In the genomic region with DNA sequence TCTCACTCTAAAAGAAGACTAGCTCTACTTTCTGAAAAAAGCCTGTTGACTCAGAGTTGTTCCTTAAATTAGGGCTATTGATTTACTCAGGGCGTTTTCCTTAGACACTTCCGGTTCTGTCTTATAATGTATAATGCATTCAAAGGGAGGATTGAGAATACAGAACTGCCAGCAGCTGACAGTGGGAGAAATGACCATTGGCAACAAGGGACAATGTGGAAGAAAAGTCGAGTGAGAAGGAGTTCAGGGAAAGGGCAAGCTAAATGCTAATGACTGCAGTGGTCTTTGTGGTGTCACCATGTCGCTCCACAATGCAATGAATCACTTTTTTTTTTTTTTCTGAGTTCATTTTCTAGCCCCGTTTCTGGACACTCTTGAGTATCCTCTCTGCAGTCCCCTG, we compare ENCODE assay signal across 18 cellular contexts.
DNase-seq lines count a peak whose midpoint lies in the region; ATAC-seq and TF ChIP-seq lines count a peak whose summit lies in the region.
"Had no signal": no experiment of that assay in that cellular context is flagged by ENCODE, and none has a peak within 500 bp of the region (broad histone marks: within the 10 kb centered on the region; RNA-seq: fewer than 3 reads in every experiment).

No MANE protein-coding gene starts in this region.

- H3K9me3 ChIP-seq in osteoblast (ENCODE audit: low read depth, low read length): no peaks in the 10 kb centered on the region
- no peaks in the 10 kb centered on the region for H3K9me3 ChIP-seq in MM.1S (replicated peaks; ENCODE audit: insufficient read depth, low read length)
- H3K9me3 ChIP-seq: body of pancreas, ovary, testis had no signal

- H3K9me2 ChIP-seq in MM.1S (replicated peaks; ENCODE audit: insufficient read depth, low read length): no peaks in the 10 kb centered on the region

- H4K20me1 ChIP-seq in osteoblast (ENCODE audit: insufficient read depth, low read length): no peaks in the 10 kb centered on the region
- H4K20me1 ChIP-seq in MM.1S (ENCODE audit: insufficient read depth, low read length): no peaks in the 10 kb centered on the region

- DNase-seq in HT-29 (ENCODE audit: low spot score) (peak; percentile 10), NCI-H748 (lab: John Stamatoyannopoulos, UW; ENCODE audit: unreplicated experiment) (peak; percentile 89), foreskin melanocyte (peak; percentile 75), osteoblast (ENCODE audit: insufficient read length, low spot score, missing footprints) (no peak), MM.1S (no peak), NCI-H510A treated with DMSO at 0.1 percent for 48 hours (lab: John Stamatoyannopoulos, UW) (no peak)
- DNase-seq: activated CD4-positive, alpha-beta T cell treated with anti-CD3 and anti-CD28 coated beads for 1 hour; DMS79 treated with DMSO at 0.1 percent for 48 hours; dorsolateral prefrontal cortex; head of caudate nucleus; ovary; SHP77 treated with DMSO at 0.1 percent for 48 hours; stimulated activated CD4-positive, alpha-beta T cell treated with anti-CD3 and anti-CD28 coated beads, Interleukin-4, amount 100 ng/mL, for 4 hours; T-helper 2 cell; testis had no signal

- H3K27ac ChIP-seq in osteoblast (ENCODE audit: low read depth, low read length): no peak overlapping the region
- no peak overlapping the region for H3K27ac ChIP-seq in MM.1S (ENCODE audit: low read length)
- H3K27ac ChIP-seq: body of pancreas, C4-2B, dorsolateral prefrontal cortex, ovary, testis had no signal

- H3K36me3 ChIP-seq in osteoblast (ENCODE audit: insufficient read depth, low read length): no peaks in the 10 kb centered on the region
- no peaks in the 10 kb centered on the region for H3K36me3 ChIP-seq in MM.1S (replicated peaks; ENCODE audit: insufficient read depth, low read length)
- H3K36me3 ChIP-seq: ovary had no signal

- TF ChIP-seq CTCF in osteoblast (IDR thresholded peaks at IDR 0.05; ENCODE audit: extremely low read depth, low read depth, low read length) (no peak), MM.1S (IDR thresholded peaks at IDR 0.05; ENCODE audit: low read length) (no peak)

- H3F3A ChIP-seq in MM.1S (ENCODE audit: insufficient read depth, low read length): no peaks in the 10 kb centered on the region

- no peak for ATAC-seq in activated CD4-positive, CD25-positive, alpha-beta regulatory T cell treated with anti-CD3 and anti-CD28 coated beads, Interleukin-2, amount 50 U/mL, for 24 hours
- ATAC-seq: body of pancreas had no signal

- peak overlapping the region; percentile 56 for H2AFZ ChIP-seq in osteoblast (ENCODE audit: low read length)
- no peak overlapping the region for H2AFZ ChIP-seq in MM.1S (ENCODE audit: low read length)

- H3K79me2 ChIP-seq in osteoblast (ENCODE audit: insufficient read depth, low read length) (no peaks in the 10 kb centered on the region), MM.1S (ENCODE audit: low read length) (no peaks in the 10 kb centered on the region)

- H3K4me1 ChIP-seq in osteoblast (ENCODE audit: insufficient read depth, low read length) (peaks cover 6% of the 10 kb centered on the region), MM.1S (ENCODE audit: low read length) (0 out of 2 replicates have a peak, but pooled peaks cover 3% of the 10 kb centered on the region)
- H3K4me1 ChIP-seq: body of pancreas, testis had no signal

- H3K4me2 ChIP-seq in osteoblast (ENCODE audit: insufficient read depth, low read length): peak overlapping the region; percentile 15
- no peak overlapping the region for H3K4me2 ChIP-seq in MM.1S (ENCODE audit: low read depth, low read length)

- H3K4me3 ChIP-seq in osteoblast (ENCODE audit: insufficient read depth, low read length) (no peak overlapping the region), MM.1S (ENCODE audit: low read length) (no peak overlapping the region)
- H3K4me3 ChIP-seq: body of pancreas, dorsolateral prefrontal cortex, ovary, testis had no signal

- H3K9ac ChIP-seq in MM.1S (ENCODE audit: low read length): no peak overlapping the region

- H3K27me3 ChIP-seq in osteoblast (ENCODE audit: insufficient read depth, low read length) (no peaks in the 10 kb centered on the region), MM.1S (replicated peaks; ENCODE audit: insufficient read depth, low read length) (no peaks in the 10 kb centered on the region)
- H3K27me3 ChIP-seq: body of pancreas, dorsolateral prefrontal cortex, ovary, testis had no signal

Comparison
In these comparisons a context has a peak if more than half of its experiments do, and no peak if none do; other contexts are left out.
1. DNase-seq: peak in HT-29 (single experiment), NCI-H748 (single experiment) and foreskin melanocyte (single experiment); none in osteoblast (single experiment), MM.1S (single experiment) and NCI-H510A treated with DMSO at 0.1 percent for 48 hours (single experiment).